Comparison of ENCODE assay signal across 8 cellular contexts in the genomic region with DNA sequence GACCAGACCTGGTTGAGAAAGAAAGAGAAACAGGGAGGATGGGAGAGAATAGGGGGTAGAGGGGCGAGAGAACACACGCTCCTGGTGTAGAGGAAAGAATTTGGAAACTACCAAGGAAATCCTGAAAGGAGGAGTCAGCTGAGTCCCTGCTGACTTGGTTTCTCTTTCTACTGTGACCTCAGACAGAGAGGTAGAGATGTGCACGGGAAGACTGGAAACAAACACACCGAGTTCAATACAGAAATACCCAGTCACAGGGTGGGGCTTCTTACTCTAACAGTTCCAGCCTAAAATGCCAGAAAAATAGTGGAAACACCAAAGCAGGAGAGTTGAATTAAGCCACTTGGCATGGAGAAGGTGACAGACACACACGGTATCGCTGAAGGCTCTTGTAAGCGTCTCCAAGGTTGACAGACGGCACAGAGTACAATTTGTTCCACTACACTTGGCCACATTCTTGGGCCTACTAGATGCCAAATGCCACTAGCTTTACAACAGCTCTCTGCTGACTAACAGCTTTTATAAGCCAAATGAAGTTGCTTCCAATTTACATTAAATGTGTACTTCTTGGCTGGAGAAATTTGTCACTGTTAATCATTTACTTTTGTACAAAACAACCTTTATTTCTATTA. TPM values are rescaled to one million over a fixed set of nuclear protein-coding genes. Genes with fewer than 3 reads are reported as not detected.
A peak's percentile ranks its signal among the peaks of the same experiment; 100 is the strongest.
DNase-seq lines count a peak whose midpoint lies in the region; ATAC-seq, FAIRE-seq and TF ChIP-seq lines count a peak whose summit lies in the region.

No MANE protein-coding gene starts in this region.

- H3K4me3 ChIP-seq in LNCaP clone FGC (ENCODE audit: low read depth, low read length) = no peak overlapping the region
- H3K4me3 ChIP-seq in left lung = no peak overlapping the region
- peak overlapping the region; percentile 20 for H3K4me3 ChIP-seq in suprapubic skin

- peak overlapping the region; percentile 71 to 80 for H3K27ac ChIP-seq in left lung
- H3K27ac ChIP-seq in suprapubic skin = peak overlapping the region; percentile 84

- H3K9me3 ChIP-seq in left lung (no peaks in the 10 kb centered on the region), suprapubic skin (no peaks in the 10 kb centered on the region)

- WGBS in suprapubic skin = 28% methylated on average over 8 of the region's 8 CpGs

- DNase-seq in LNCaP clone FGC (ENCODE audit: low read depth) = peak; percentile 91
- DNase-seq in cerebellar cortex (ENCODE audit: low spot score) = peak; percentile 97
- DNase-seq in left lung = no peak
- DNase-seq in suprapubic skin (ENCODE audit: low spot score in 2 of 2) = no peak
- no peak for DNase-seq in D721Med (ENCODE audit: insufficient read length, low spot score)
- DNase-seq in NCI-H345 treated with DMSO at 0.1 percent for 48 hours (lab: John Stamatoyannopoulos, UW; ENCODE audit: unreplicated experiment) = no peak
- DNase-seq in GM19239 (ENCODE audit: insufficient read length, low spot score) = no peak

- TF ChIP-seq EP300 in suprapubic skin (IDR thresholded peaks at IDR 0.05) = peak; percentile 90

- ATAC-seq in left lung (peak; percentile 91), GM18511 (IDR thresholded peaks at IDR 0.05; ENCODE audit: unreplicated experiment) (no peak)

- intact Hi-C loops in left lung (cut with DNase I) = no loop called here

- peaks cover 37 to 64% of the 10 kb centered on the region in 2 donors for H3K4me1 ChIP-seq in left lung
- H3K4me1 ChIP-seq in suprapubic skin = peaks cover 36% of the 10 kb centered on the region

- TF ChIP-seq CTCF in LNCaP clone FGC (IDR thresholded peaks at IDR 0.05; ENCODE audit: control insufficient read depth, extremely low read depth, insufficient read depth) (no peak), left lung (IDR thresholded peaks at IDR 0.05) (no peak), suprapubic skin (IDR thresholded peaks at IDR 0.05) (no peak), D721Med (IDR thresholded peaks at IDR 0.05; ENCODE audit: insufficient read depth, missing control alignments) (no peak)

- TF ChIP-seq POLR2A in suprapubic skin (IDR thresholded peaks at IDR 0.05) = no peak

- H3K36me3 ChIP-seq in left lung = no peaks in the 10 kb centered on the region
- no peaks in the 10 kb centered on the region for H3K36me3 ChIP-seq in suprapubic skin

- H3K27me3 ChIP-seq in left lung = no peaks in the 10 kb centered on the region
- H3K27me3 ChIP-seq in suprapubic skin = no peaks in the 10 kb centered on the region

- no peak for FAIRE-seq in D721Med (lab: Jason Lieb, UNC)
- FAIRE-seq in GM19239 (lab: Jason Lieb, UNC) = no peak

RNA-seq across cellular contexts. Expression of a gene that starts 28.0 kb away (rescaled TPM):
- total RNA-seq in left lung = 10 to 100 TPM; 30.7 to 31.9 TPM
- total RNA-seq in suprapubic skin = 10 to 100 TPM; 11.5 to 21.6 (median 16.3) TPM

Comparison
In these comparisons a context has a peak if more than half of its experiments do, and no peak if none do; other contexts are left out.
1. DNase-seq: peak in LNCaP clone FGC (single experiment) and cerebellar cortex (single experiment); none in left lung (0 of 2), suprapubic skin (0 of 2), D721Med (single experiment), NCI-H345 treated with DMSO at 0.1 percent for 48 hours (single experiment) and GM19239 (single experiment).